ENCODE assay signal across 8 cellular contexts in the genomic region with DNA sequence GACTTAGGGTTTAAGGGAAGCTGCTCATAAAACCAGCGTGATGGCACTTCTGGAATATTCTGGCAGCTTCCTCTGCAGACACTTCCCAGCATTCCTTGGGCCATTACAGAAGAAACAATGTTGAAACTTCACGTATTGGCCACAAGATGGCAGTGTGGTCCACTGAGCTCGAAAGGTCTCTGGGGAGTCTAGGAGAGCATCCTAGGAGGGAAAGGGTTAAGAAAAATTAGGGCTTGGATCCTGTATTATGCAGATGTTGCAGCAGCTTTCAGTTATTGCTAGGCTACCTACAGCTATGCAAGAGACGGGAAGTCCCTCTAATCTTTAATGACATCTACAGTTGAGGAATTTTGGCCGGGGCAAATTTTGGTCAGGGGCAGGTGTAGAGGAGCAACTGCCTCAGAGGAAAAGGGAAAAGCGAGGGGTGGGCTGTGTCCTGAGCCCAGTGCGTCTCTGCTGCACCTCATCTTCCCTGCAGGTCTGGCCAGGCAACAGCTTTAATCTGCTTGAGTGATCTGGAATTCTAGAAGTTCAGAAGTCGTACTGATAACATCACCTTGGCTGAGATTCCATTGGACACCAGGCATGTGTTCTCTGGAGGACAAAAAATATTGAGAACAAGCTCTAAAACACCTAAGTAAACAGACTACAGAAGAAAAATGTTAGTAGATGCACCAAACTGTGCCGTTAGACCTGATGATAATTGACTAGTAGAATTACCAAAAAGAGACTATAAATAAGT.
DNase-seq lines count a peak whose midpoint lies in the region; ATAC-seq and TF ChIP-seq lines count a peak whose summit lies in the region.

No MANE protein-coding gene starts in this region.

- H3K27ac ChIP-seq in OCI-LY3 (ENCODE audit: low read length) (no peak overlapping the region), sigmoid colon (no peak overlapping the region)

- peaks cover 5% of the 10 kb centered on the region; the same call in 1 of the 2 replicates for H3K4me1 ChIP-seq in OCI-LY3 (ENCODE audit: low read length)
- H3K4me1 ChIP-seq in mucosa of descending colon (ENCODE audit: low read depth): peaks cover 4% of the 10 kb centered on the region
- peaks cover 0 to 3% (median 0%) of the 10 kb centered on the region in 4 donors for H3K4me1 ChIP-seq in sigmoid colon

- peak overlapping the region; percentile 19; the same call in 1 of the 2 replicates for H2AFZ ChIP-seq in OCI-LY3 (ENCODE audit: low read depth, low read length)

- DNase-seq in DMS 273 (lab: John Stamatoyannopoulos, UW; ENCODE audit: unreplicated experiment) (peak; percentile 53), DMS 273 treated with DMSO at 0.1 percent for 48 hours (lab: John Stamatoyannopoulos, UW) (no peak), dedifferentiated amniotic fluid mesenchymal stem cell (ENCODE audit: extremely low spot score) (peak; percentile 59), mucosa of descending colon (peak in 1 of 3 donors; percentile 75), sigmoid colon (no peak)

- peak overlapping the region; percentile 32 for H3K4me2 ChIP-seq in OCI-LY3 (ENCODE audit: low read length)

- H3K9ac ChIP-seq in OCI-LY3 (ENCODE audit: low read length): no peak overlapping the region

- 27 to 31% methylated on average over 9 of the region's 9 CpGs for WGBS in sigmoid colon, 2 donors

- H3K79me2 ChIP-seq in OCI-LY3 (ENCODE audit: low read length): no peaks in the 10 kb centered on the region

- intact Hi-C loops in mucosa of descending colon (cut with DNase I, micrococcal nuclease) (no loop called here), sigmoid colon (cut with DNase I) (no loop called here)

- no peak for TF ChIP-seq EP300 in sigmoid colon (IDR thresholded peaks at IDR 0.05)

- H3K4me3 ChIP-seq in OCI-LY3 (ENCODE audit: low read length) (0 out of 2 replicates have a peak overlapping the region, but pooled peaks have one; percentile 11), mucosa of descending colon (no peak overlapping the region), sigmoid colon (no peak overlapping the region)

- H3K9me3 ChIP-seq in OCI-LY3 (ENCODE audit: insufficient read depth, low read length) (no peaks in the 10 kb centered on the region), mucosa of descending colon (no peaks in the 10 kb centered on the region), sigmoid colon (no peaks in the 10 kb centered on the region)

- TF ChIP-seq CTCF in OCI-LY3 (IDR thresholded peaks at IDR 0.05; ENCODE audit: low read depth, low read length): peak; percentile 76
- peak; percentile 38 for TF ChIP-seq CTCF in mucosa of descending colon (IDR thresholded peaks at IDR 0.05)
- TF ChIP-seq CTCF in sigmoid colon (IDR thresholded peaks at IDR 0.05): peak in 1 of 4 experiments; percentile 12

- ATAC-seq in GM19043 (IDR thresholded peaks at IDR 0.05; ENCODE audit: low read depth, unreplicated experiment): peak; percentile 69
- peak; percentile 62 for ATAC-seq in HG03108 (IDR thresholded peaks at IDR 0.05; ENCODE audit: unreplicated experiment)
- ATAC-seq in mucosa of descending colon: peak; percentile 82

- TF ChIP-seq POLR2A in sigmoid colon (IDR thresholded peaks at IDR 0.05): no peak

- no peaks in the 10 kb centered on the region for H4K20me1 ChIP-seq in OCI-LY3 (ENCODE audit: insufficient read depth, low read length)

- H3K27me3 ChIP-seq in OCI-LY3 (ENCODE audit: low read depth, low read length): peaks cover 15% of the 10 kb centered on the region
- H3K27me3 ChIP-seq in sigmoid colon: no peaks in the 10 kb centered on the region

- no peaks in the 10 kb centered on the region for H3K36me3 ChIP-seq in OCI-LY3 (replicated peaks; ENCODE audit: low read depth, low read length)
- no peaks in the 10 kb centered on the region for H3K36me3 ChIP-seq in mucosa of descending colon (ENCODE audit: low read depth)
- no peaks in the 10 kb centered on the region for H3K36me3 ChIP-seq in sigmoid colon

Comparison
In these comparisons a context has a peak if more than half of its experiments do, and no peak if none do; other contexts are left out.
1. DNase-seq: peak in DMS 273 (single experiment) and dedifferentiated amniotic fluid mesenchymal stem cell (single experiment); none in DMS 273 treated with DMSO at 0.1 percent for 48 hours (single experiment) and sigmoid colon (single experiment).
2. Peak in every context shown above with its lines, with median percentiles within 50 percentile points of each other: ATAC-seq.